In the genomic region with DNA sequence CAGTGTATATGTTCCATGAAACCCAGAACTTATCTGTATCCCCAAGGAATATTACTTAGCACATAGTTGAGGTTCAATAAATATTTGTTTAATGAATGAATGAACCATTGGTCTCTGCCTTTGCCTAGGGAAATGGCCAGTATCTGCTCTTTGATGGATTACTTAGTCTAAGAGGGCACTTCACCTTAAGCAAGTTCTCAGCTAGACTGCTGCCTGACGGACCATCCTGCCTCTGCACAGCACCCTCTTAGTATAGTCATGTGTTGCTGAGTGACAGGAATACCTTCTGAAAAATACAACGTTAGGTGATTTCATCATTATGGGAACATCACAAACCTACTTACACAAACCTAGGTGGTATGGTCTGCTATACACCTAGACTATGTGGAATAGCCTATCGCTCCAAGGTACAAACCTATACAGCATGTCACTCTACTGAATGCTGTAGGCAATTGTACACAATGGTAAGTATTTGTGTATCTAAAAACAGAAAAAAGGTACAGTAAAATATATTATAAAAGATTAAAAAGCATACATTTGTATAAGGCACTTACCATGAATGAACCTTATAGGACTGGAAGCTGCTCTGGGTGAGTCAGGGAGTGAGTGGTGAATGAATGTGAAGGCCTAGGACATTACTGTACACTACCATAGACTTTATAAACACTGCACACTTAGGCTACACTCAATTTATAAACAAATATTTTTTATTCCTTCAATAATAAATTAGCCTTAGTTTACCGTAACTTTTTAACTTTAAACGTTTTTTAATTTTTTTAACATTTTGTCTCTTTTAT, we compare ENCODE assay signal across 21 cellular contexts.
DNase-seq lines count a peak whose midpoint lies in the region; ATAC-seq, FAIRE-seq and TF ChIP-seq lines count a peak whose summit lies in the region.
"Had no signal": no experiment of that assay in that cellular context is flagged by ENCODE, and none has a peak within 500 bp of the region (broad histone marks: within the 10 kb centered on the region; RNA-seq: fewer than 3 reads in every experiment).

No MANE protein-coding gene starts in this region.

- H2BK12ac ChIP-seq in mesenchymal stem cell (ENCODE audit: low read length in 2 of 2) = no peak overlapping the region

- no peak overlapping the region for H3K14ac ChIP-seq in mesenchymal stem cell (ENCODE audit: low read length in 2 of 2)

- no peak overlapping the region for H3K4me2 ChIP-seq in PC-3 (ENCODE audit: low read length)
- H3K4me2 ChIP-seq in endothelial cell of umbilical vein (ENCODE audit: insufficient read depth, low read length) = no peak overlapping the region
- no peak overlapping the region for H3K4me2 ChIP-seq in mesenchymal stem cell (ENCODE audit: low read length, poor library complexity, severe bottlenecking)
- H3K4me2 ChIP-seq: PC-9 had no signal

- H3K4me1 ChIP-seq in PC-3 (ENCODE audit: insufficient read depth, low read length) (no peaks in the 10 kb centered on the region), endothelial cell of umbilical vein (ENCODE audit: control insufficient read depth, extremely low read depth, insufficient read depth, low read length) (no peaks in the 10 kb centered on the region), mesenchymal stem cell (ENCODE audit: control insufficient read depth, insufficient read depth, low read depth, low read length) (no peaks in the 10 kb centered on the region)

- POLR2A ChIA-PET in PC-3 (lab: Charles Lee; ENCODE audit: unreplicated experiment) (no interaction called here), endothelial cell of umbilical vein (lab: Charles Lee) (no interaction called here)

- H4K91ac ChIP-seq in mesenchymal stem cell (ENCODE audit: low read length) = no peak overlapping the region

- H3K79me1 ChIP-seq in mesenchymal stem cell (replicated peaks; ENCODE audit: low read length, poor library complexity, severe bottlenecking) = no peaks in the 10 kb centered on the region

- no peak for TF ChIP-seq POLR2A in endothelial cell of umbilical vein (IDR thresholded peaks at IDR 0.05; ENCODE audit: low read depth, low read length)

- DNase-seq in NCI-H2029 (lab: John Stamatoyannopoulos, UW) = peak; percentile 11
- no peak for DNase-seq in NCI-H2029 treated with DMSO at 0.1 percent for 48 hours (lab: John Stamatoyannopoulos, UW)
- peak; percentile 25 for DNase-seq in PC-3
- no peak for DNase-seq in endothelial cell of umbilical vein (ENCODE audit: low read depth, low spot score)
- peak; percentile 41 for DNase-seq in mesenchymal stem cell
- no peak for DNase-seq in SK-N-DZ (ENCODE audit: low spot score)
- DNase-seq: CD4-positive, alpha-beta memory T cell; DND-41; GF-D8; MG63; NCI-H1092 treated with DMSO at 0.1 percent for 48 hours; NCI-H1694; NCI-H2171; NCI-H446; NCI-H774; PC-9 had no signal

- H3K9me1 ChIP-seq in endothelial cell of umbilical vein (replicated peaks; ENCODE audit: control insufficient read depth, extremely low read depth, insufficient read depth, low read length) = no peaks in the 10 kb centered on the region

- H2AK5ac ChIP-seq in mesenchymal stem cell (ENCODE audit: low read length, severe bottlenecking) = no peak overlapping the region

- H3K23ac ChIP-seq in mesenchymal stem cell (ENCODE audit: low read length in 2 of 2) = no peak overlapping the region

- H2BK120ac ChIP-seq in mesenchymal stem cell (ENCODE audit: low read depth, low read length) = no peak overlapping the region

- TF ChIP-seq CTCF in PC-3 (conservative IDR thresholded peaks at IDR 0.05; ENCODE audit: low read depth, low read length) (no peak), endothelial cell of umbilical vein (IDR thresholded peaks at IDR 0.05; ENCODE audit: extremely low read depth in 1 of 2, insufficient read depth in 1 of 2, low read depth in 1 of 2, low read length in 2 of 2) (no peak)

- BruUV-seq in PC-3 (replicated peaks; lab: Mats Ljungman, UMichigan) (no TSS peak), endothelial cell of umbilical vein (replicated peaks; lab: Mats Ljungman, UMichigan) (no TSS peak)

- H3K9me3 ChIP-seq in PC-3 (ENCODE audit: low read length) (no peaks in the 10 kb centered on the region), endothelial cell of umbilical vein (replicated peaks; ENCODE audit: control insufficient read depth, insufficient read depth, low read length) (no peaks in the 10 kb centered on the region), mesenchymal stem cell (ENCODE audit: control insufficient read depth, low read length) (no peaks in the 10 kb centered on the region)
- H3K9me3 ChIP-seq: MG63 had no signal

- H4K20me1 ChIP-seq in PC-3 (ENCODE audit: low read length) = no peaks in the 10 kb centered on the region
- H4K20me1 ChIP-seq in endothelial cell of umbilical vein (replicated peaks; ENCODE audit: control insufficient read depth, extremely low read depth, insufficient read depth, low read length) = no peaks in the 10 kb centered on the region

- no peaks in the 10 kb centered on the region for H3K79me2 ChIP-seq in PC-3 (ENCODE audit: low read length)
- H3K79me2 ChIP-seq in endothelial cell of umbilical vein (ENCODE audit: control insufficient read depth, insufficient read depth, low read length) = no peaks in the 10 kb centered on the region

- no peak overlapping the region for H2AFZ ChIP-seq in PC-3 (ENCODE audit: low read length)
- no peak overlapping the region for H2AFZ ChIP-seq in endothelial cell of umbilical vein (ENCODE audit: low read depth, low read length)
- H2AFZ ChIP-seq in mesenchymal stem cell (ENCODE audit: low read depth, low read length) = no peak overlapping the region
- H2AFZ ChIP-seq: PC-9 had no signal

- H3K27me3 ChIP-seq in PC-3 (ENCODE audit: low read length) (no peaks in the 10 kb centered on the region), endothelial cell of umbilical vein (ENCODE audit: control insufficient read depth in 2 of 2, insufficient read depth in 2 of 2, low read length in 2 of 2) (no peaks in the 10 kb centered on the region), mesenchymal stem cell (ENCODE audit: control insufficient read depth in 1 of 2, insufficient read depth in 1 of 2, low read length in 2 of 2) (no peaks in the 10 kb centered on the region)
- H3K27me3 ChIP-seq: MG63 had no signal

- no peak overlapping the region for H3K9ac ChIP-seq in PC-3 (ENCODE audit: low read length)
- no peak overlapping the region for H3K9ac ChIP-seq in endothelial cell of umbilical vein (replicated peaks; ENCODE audit: extremely low read depth, insufficient read depth, low read length)
- no peak overlapping the region for H3K9ac ChIP-seq in mesenchymal stem cell (ENCODE audit: low read length)

- dilution Hi-C loops in endothelial cell of umbilical vein (cut with MboI; ENCODE audit: extremely low pct_ligation_motif_present, low sequenced_read_pairs) = no loop called here

- no peak overlapping the region for H3K4me3 ChIP-seq in PC-3 (ENCODE audit: low read length)
- H3K4me3 ChIP-seq in endothelial cell of umbilical vein (replicated peaks in 1 of 3; ENCODE audit: insufficient read depth in 1 of 3, low read depth in 1 of 3, low read length in 3 of 3) = no peak overlapping the region
- no peak overlapping the region for H3K4me3 ChIP-seq in mesenchymal stem cell (ENCODE audit: insufficient read depth in 1 of 2, low read depth in 1 of 2, low read length in 2 of 2)
- H3K4me3 ChIP-seq: MG63, PC-9 had no signal

- CTCF ChIA-PET in PC-3 (lab: Charles Lee) (no interaction called here), endothelial cell of umbilical vein (lab: Charles Lee) (interaction anchor here (1.0 to 1.9 kb wide), 3 partner anchors 13 to 25 kb away, joined by 3 to 7 read pairs (median 6); no protein-coding TSS in a partner anchor)

- intact Hi-C loops in PC-3 (cut with micrococcal nuclease) (no loop called here), endothelial cell of umbilical vein (cut with micrococcal nuclease) (no loop called here)

- no peak overlapping the region for H3K4ac ChIP-seq in mesenchymal stem cell (ENCODE audit: low read depth in 1 of 2, low read length in 2 of 2)

- no peak overlapping the region for H3K27ac ChIP-seq in PC-3 (ENCODE audit: low read length)
- no peak overlapping the region for H3K27ac ChIP-seq in endothelial cell of umbilical vein (ENCODE audit: insufficient read depth, low read depth, low read length)
- H3K27ac ChIP-seq in mesenchymal stem cell (ENCODE audit: low read length, poor library complexity, severe bottlenecking) = no peak overlapping the region
- H3K27ac ChIP-seq: 22Rv1, PC-9 had no signal

- H3K36me3 ChIP-seq in PC-3 (ENCODE audit: low read depth, low read length) (no peaks in the 10 kb centered on the region), endothelial cell of umbilical vein (ENCODE audit: control insufficient read depth in 2 of 2, extremely low read depth in 1 of 2, insufficient read depth in 2 of 2, low read length in 2 of 2) (no peaks in the 10 kb centered on the region), mesenchymal stem cell (ENCODE audit: control insufficient read depth in 1 of 2, insufficient read depth in 2 of 2, low read depth in 1 of 2, low read length in 2 of 2) (no peaks in the 10 kb centered on the region)
- H3K36me3 ChIP-seq: MG63 had no signal

- FAIRE-seq in endothelial cell of umbilical vein (lab: Jason Lieb, UNC) = peak; percentile 12
- FAIRE-seq: GM12891 had no signal

- 100% methylated on average over 1 of the region's 5 CpGs for WGBS in mesenchymal stem cell

- no peak overlapping the region for H2BK15ac ChIP-seq in mesenchymal stem cell (ENCODE audit: low read depth, poor library complexity, severe bottlenecking)

- no peak overlapping the region for H3K18ac ChIP-seq in mesenchymal stem cell (ENCODE audit: low read depth in 1 of 2, low read length in 2 of 2)

- H4K8ac ChIP-seq in mesenchymal stem cell (ENCODE audit: low read length) = no peak overlapping the region

- H3F3A ChIP-seq in PC-3 (ENCODE audit: low read length, unreplicated experiment) = no peaks in the 10 kb centered on the region

- H3K9me2 ChIP-seq in PC-3 (replicated peaks; ENCODE audit: low read length) = no peaks in the 10 kb centered on the region

- H2BK5ac ChIP-seq in mesenchymal stem cell (ENCODE audit: low read depth, low read length, poor library complexity, severe bottlenecking) = no peak overlapping the region

- ATAC-seq in PC-3 = no peak
- ATAC-seq in GM21825 (IDR thresholded peaks at IDR 0.05; ENCODE audit: unreplicated experiment) = no peak
- ATAC-seq in GM18861 (IDR thresholded peaks at IDR 0.05; ENCODE audit: unreplicated experiment) = no peak
- ATAC-seq: SK-N-SH treated with all-trans-retinoic acid at 6 μM for 48 hours had no signal

TF ChIP-seq in endothelial cell of umbilical vein, 7 proteins besides CTCF, POLR2A, EP300 and RAD21 (continues in another document):
- TF ChIP-seq GATA2 (IDR thresholded peaks at IDR 0.05; ENCODE audit: insufficient read depth, insufficient read length, low read depth, low read length) (no peak), EZH2 (IDR thresholded peaks at IDR 0.05; ENCODE audit: borderline replicate concordance, low read depth, low read length, severe bottlenecking) (no peak), FOS (IDR thresholded peaks at IDR 0.05; ENCODE audit: borderline replicate concordance, insufficient read depth, low read length) (no peak), JUN (IDR thresholded peaks at IDR 0.05; ENCODE audit: borderline replicate concordance, insufficient read depth, insufficient read length, low read depth) (no peak), MYC (IDR thresholded peaks at IDR 0.05; ENCODE audit: low read depth, low read length) (no peak)

Comparison
In these comparisons a context has a peak if more than half of its experiments do, and no peak if none do; other contexts are left out.
1. DNase-seq: peak in NCI-H2029 (single experiment), PC-3 (single experiment) and mesenchymal stem cell (single experiment); none in NCI-H2029 treated with DMSO at 0.1 percent for 48 hours (single experiment), endothelial cell of umbilical vein (single experiment) and SK-N-DZ (single experiment).